Comparison of ENCODE assay signal across 8 cellular contexts in genomic region chr12:66302827-66303169, GRCh38. TPM values are rescaled to one million over a fixed set of nuclear protein-coding genes. Genes with fewer than 3 reads are reported as not detected.
DNase-seq lines count a peak whose midpoint lies in the region; ATAC-seq and TF ChIP-seq lines count a peak whose summit lies in the region.

No MANE protein-coding gene starts in this region.

- TF ChIP-seq CTCF in cardiac muscle cell (IDR thresholded peaks at IDR 0.05; ENCODE audit: low read depth, low read length) = no peak
- TF ChIP-seq CTCF in brain microvascular endothelial cell (IDR thresholded peaks at IDR 0.05; ENCODE audit: low read depth, low read length, missing control alignments) = no peak
- TF ChIP-seq CTCF in uterus (IDR thresholded peaks at IDR 0.05) = no peak

- no peak overlapping the region for H3K4ac ChIP-seq in mesendoderm (ENCODE audit: low read depth, low read length)

- intact Hi-C loops in Right ventricle myocardium superior (cut with DNase I) = no loop called here
- intact Hi-C loops in uterus (cut with DNase I; ENCODE audit: low total_unique reads) = no loop called here

- no peak overlapping the region for H4K5ac ChIP-seq in mesendoderm (ENCODE audit: low read length)

- in situ Hi-C loops in brain microvascular endothelial cell (cut with HindIII; ENCODE audit: low pct_ligation_motif_present, low sequenced_read_pairs) = no loop called here

- H3K18ac ChIP-seq in mesendoderm (ENCODE audit: low read length) = no peak overlapping the region

- ATAC-seq in Right ventricle myocardium superior (ENCODE audit: poor library complexity) (no peak), GM18517 (IDR thresholded peaks at IDR 0.05; ENCODE audit: unreplicated experiment) (no peak), HG02678 (IDR thresholded peaks at IDR 0.05; ENCODE audit: unreplicated experiment) (no peak)

- H3K9ac ChIP-seq in mesendoderm (ENCODE audit: low read length) = peak overlapping the region; percentile 94

- H3K4me3 ChIP-seq in cardiac muscle cell = peak overlapping the region; percentile 92
- peak overlapping the region; percentile 75 for H3K4me3 ChIP-seq in brain microvascular endothelial cell (ENCODE audit: low read depth, low read length)
- peak overlapping the region; percentile 97 for H3K4me3 ChIP-seq in mesendoderm (ENCODE audit: low read length)
- H3K4me3 ChIP-seq in uterus = peak overlapping the region; percentile 69 to 81

- H3K9me3 ChIP-seq in cardiac muscle cell (ENCODE audit: low read depth) = no peaks in the 10 kb centered on the region
- no peaks in the 10 kb centered on the region for H3K9me3 ChIP-seq in uterus

- peak overlapping the region; percentile 84 for H2BK5ac ChIP-seq in mesendoderm (ENCODE audit: low read length)

- DNase-seq in cardiac muscle cell (ENCODE audit: low read depth in 1 of 2, low spot score in 1 of 2) (no peak), Right ventricle myocardium superior (no peak), brain microvascular endothelial cell (no peak), mesendoderm (no peak), uterus (no peak), mesenteric fat pad (ENCODE audit: low spot score) (no peak)

- no peaks in the 10 kb centered on the region for H3K4me1 ChIP-seq in cardiac muscle cell (ENCODE audit: low read depth)
- no peaks in the 10 kb centered on the region for H3K4me1 ChIP-seq in mesendoderm (ENCODE audit: control insufficient read depth, low read depth, low read length)
- H3K4me1 ChIP-seq in uterus = no peaks in the 10 kb centered on the region

- no peak for TF ChIP-seq POLR2A in uterus (IDR thresholded peaks at IDR 0.05)

- H3K36me3 ChIP-seq in cardiac muscle cell (peaks cover 6% of the 10 kb centered on the region), brain microvascular endothelial cell (replicated peaks) (no peaks in the 10 kb centered on the region), mesendoderm (ENCODE audit: control insufficient read depth, insufficient read depth, low read length) (no peaks in the 10 kb centered on the region), uterus (no peaks in the 10 kb centered on the region)

- H3K27ac ChIP-seq in cardiac muscle cell (peak overlapping the region; percentile 62), brain microvascular endothelial cell (no peak overlapping the region), mesendoderm (ENCODE audit: low read depth, low read length) (peak overlapping the region; percentile 9), uterus (peak overlapping the region; percentile 76 to 83)

- no peak overlapping the region for H2AK5ac ChIP-seq in mesendoderm (ENCODE audit: low read length)

- peaks cover 2% of the 10 kb centered on the region for H3K79me1 ChIP-seq in mesendoderm (ENCODE audit: low read length)

- H2BK15ac ChIP-seq in mesendoderm (replicated peaks; ENCODE audit: low read depth) = no peak overlapping the region

- H4K8ac ChIP-seq in mesendoderm (ENCODE audit: low read depth, low read length) = no peak overlapping the region

- no CpG with 5 or more reads among the region's 6 CpGs for WGBS in mesendoderm (ENCODE audit: extremely low coverage, insufficient coverage, low lambda C conversion rate)

- peak overlapping the region; percentile 88 for H3K4me2 ChIP-seq in mesendoderm (ENCODE audit: low read length)

- H3K23ac ChIP-seq in mesendoderm (ENCODE audit: low read length) = peak overlapping the region; percentile 91

- peak overlapping the region; percentile 98 for H3K56ac ChIP-seq in mesendoderm (ENCODE audit: low read length)

- H3K27me3 ChIP-seq in cardiac muscle cell = peaks cover 17% of the 10 kb centered on the region
- H3K27me3 ChIP-seq in brain microvascular endothelial cell (replicated peaks) = no peaks in the 10 kb centered on the region
- H3K27me3 ChIP-seq in mesendoderm (ENCODE audit: insufficient read depth, low read length, poor library complexity) = no peaks in the 10 kb centered on the region
- no peaks in the 10 kb centered on the region for H3K27me3 ChIP-seq in uterus

- H2BK120ac ChIP-seq in mesendoderm (ENCODE audit: low read depth, low read length) = no peak overlapping the region

- no peaks in the 10 kb centered on the region for H3K79me2 ChIP-seq in mesendoderm (ENCODE audit: control insufficient read depth, insufficient read depth, low read length)

RNA-seq across cellular contexts. Expression of gene HELB, which starts 0.5 kb away (rescaled TPM):
- total RNA-seq in cardiac muscle cell (2.0 and 4.8 TPM in 2 replicates), Right ventricle myocardium superior (0.81 TPM), uterus (10 to 100 TPM in 1 of 4 donors, 1 to 10 TPM in 2, under 1 TPM in 1; 0.77 to 12.4 (median 6.1) TPM), mesenteric fat pad (2.9 TPM)
- 2.3 and 3.6 TPM in 2 replicates for polyA plus RNA-seq in cardiac muscle cell
- 1.8 TPM for polyA plus RNA-seq in mesendoderm (2013, experiment 1 of 2)
- 1.8 TPM for polyA plus RNA-seq in mesendoderm (2013, experiment 2 of 2)
